15 cellular contexts compared by ENCODE assay signal in genomic region chr7:129166745-129167144, GRCh38. TPM values are rescaled to one million over a fixed set of nuclear protein-coding genes. Genes with fewer than 3 reads are reported as not detected.
A peak's percentile ranks its signal among the peaks of the same experiment; 100 is the strongest.
DNase-seq lines count a peak whose midpoint lies in the region; ATAC-seq and TF ChIP-seq lines count a peak whose summit lies in the region.
"Had no signal": no experiment of that assay in that cellular context is flagged by ENCODE, and none has a peak within 500 bp of the region (broad histone marks: within the 10 kb centered on the region; RNA-seq: fewer than 3 reads in every experiment).

No MANE protein-coding gene starts in this region.

- H3K36me3 Mint-ChIP-seq in WTC11, result peaks cover 15% of the 10 kb centered on the region; the same call in 1 of the 2 replicates

- ATAC-seq in GM18907 (IDR thresholded peaks at IDR 0.05; ENCODE audit: unreplicated experiment) (peak; percentile 72), GM21737 (IDR thresholded peaks at IDR 0.05; ENCODE audit: unreplicated experiment) (peak; percentile 49), HG03571 (IDR thresholded peaks at IDR 0.05; ENCODE audit: unreplicated experiment) (peak; percentile 70), WTC11 (no peak), Right ventricle myocardium superior (ENCODE audit: poor library complexity) (no peak), omental fat pad (ENCODE audit: low FRiP score) (no peak), HG03039 (IDR thresholded peaks at IDR 0.05; ENCODE audit: unreplicated experiment) (no peak)
- ATAC-seq: esophagus mucosa, Right ventricle myocardium inferior had no signal

- CTCF ChIA-PET in GM10248 (lab: Yijun Ruan, JAX) (interaction anchor here (0.7 to 17.7 kb wide), 7 partner anchors 12 to 178 kb away, joined by 3 to 220 read pairs (median 8); partner anchors contain the start of gene TSPAN33), WTC11 (lab: Charles Lee) (interaction anchor here (1.4 to 4.1 kb wide), 2 partner anchors 22 to 43 kb away, joined by 3 to 37 read pairs; partner anchors contain the start of gene SMO)

- no peaks in the 10 kb centered on the region; the same call in 1 of the 2 replicates for H3K27me3 Mint-ChIP-seq in WTC11 (ENCODE audit: low read depth)
- H3K27me3 Mint-ChIP-seq: activated naive CD8-positive, alpha-beta T cell treated with anti-CD3 and anti-CD28 coated beads, Interleukin-2, amount 10 ng/mL, durations not matched to agents 7 days and 5 days had no signal

- H3K27ac Mint-ChIP-seq in WTC11, result no peak overlapping the region
- H3K27ac Mint-ChIP-seq: activated naive CD8-positive, alpha-beta T cell treated with anti-CD3 and anti-CD28 coated beads, Interleukin-2, amount 10 ng/mL, durations not matched to agents 7 days and 5 days had no signal

- peaks cover 39% of the 10 kb centered on the region for H3K4me1 Mint-ChIP-seq in WTC11

- H3K4me3 Mint-ChIP-seq in WTC11, result no peak overlapping the region
- H3K4me3 Mint-ChIP-seq: activated naive CD8-positive, alpha-beta T cell treated with anti-CD3 and anti-CD28 coated beads, Interleukin-2, amount 10 ng/mL, durations not matched to agents 7 days and 5 days had no signal

- POLR2A ChIA-PET in GM10248 (lab: Yijun Ruan, JAX) (no interaction called here), WTC11 (lab: Charles Lee) (no interaction called here)

- no peaks in the 10 kb centered on the region for H3K9me3 Mint-ChIP-seq in WTC11
- H3K9me3 Mint-ChIP-seq: activated naive CD8-positive, alpha-beta T cell treated with anti-CD3 and anti-CD28 coated beads, Interleukin-2, amount 10 ng/mL, durations not matched to agents 7 days and 5 days had no signal

- TF ChIP-seq CTCF in GM10248 (IDR thresholded peaks at IDR 0.05; ENCODE audit: control extremely low read depth, extremely low read depth, low read depth, missing control alignments) (no peak), WTC11 (IDR thresholded peaks at IDR 0.05) (no peak), omental fat pad (IDR thresholded peaks at IDR 0.05) (no peak)

- intact Hi-C loops in Right ventricle myocardium superior (cut with DNase I), result no loop called here

- DNase-seq in GM10248 (ENCODE audit: extremely low spot score) (peak; percentile 74), WTC11 (ENCODE audit: low spot score) (no peak), Right ventricle myocardium superior (no peak), omental fat pad (ENCODE audit: low spot score) (no peak)
- DNase-seq: activated naive CD8-positive, alpha-beta T cell treated with anti-CD3 and anti-CD28 coated beads, Interleukin-2, amount 10 ng/mL, durations not matched to agents 7 days and 5 days; GOT3; NCI-H1417; NCI-H774; T-helper 9 cell had no signal

TF ChIP-seq in WTC11, 78 proteins besides CTCF, POLR2A, EP300 and RAD21:
- no peak for TF ChIP-seq NR1H2 (CRISPR knock-in tag; IDR thresholded peaks at IDR 0.05)
- TF ChIP-seq ZBTB43 (CRISPR knock-in tag; IDR thresholded peaks at IDR 0.05), result no peak
- no peak for TF ChIP-seq ZNF219 (CRISPR knock-in tag; IDR thresholded peaks at IDR 0.05; ENCODE audit: borderline replicate concordance)
- no peak for TF ChIP-seq ZNF263 (CRISPR knock-in tag; IDR thresholded peaks at IDR 0.05; ENCODE audit: low read depth)
- no peak for TF ChIP-seq ZSCAN18 (CRISPR knock-in tag; IDR thresholded peaks at IDR 0.05)
- no peak for TF ChIP-seq ZNF423 (CRISPR knock-in tag; IDR thresholded peaks at IDR 0.05)
- TF ChIP-seq MLX (CRISPR knock-in tag; IDR thresholded peaks at IDR 0.05), result no peak

RNA-seq across cellular contexts. Expression of gene SMO, which starts 21.7 kb away (rescaled TPM):
- total RNA-seq in WTC11 (2021) (56.9 to 61.4 TPM (median 60.3 TPM) in 3 replicates), Right ventricle myocardium superior (5.0 TPM), omental fat pad (1 to 10 TPM; 3.1 to 7.7 (median 4.9) TPM)

RNA-seq across cellular contexts. Expression of gene TSPAN33, which starts 22.2 kb away (rescaled TPM):
- 30.0 to 42.9 TPM (median 39.8 TPM) in 3 replicates for total RNA-seq in WTC11 (2021)
- total RNA-seq in Right ventricle myocardium superior, result 11.8 TPM
- 1 to 10 TPM; 1.7 to 8.1 (median 7.0) TPM for total RNA-seq in omental fat pad

RNA-seq across cellular contexts. Expression of gene AHCYL2, which starts 58.1 kb away (rescaled TPM):
- 25.6 to 28.5 TPM (median 28.4 TPM) in 3 replicates for total RNA-seq in WTC11 (2021)
- total RNA-seq in Right ventricle myocardium superior, result 6.7 TPM
- 10 to 100 TPM; 10.9 to 19.4 (median 14.6) TPM for total RNA-seq in omental fat pad

Comparison
In these comparisons a context has a peak if more than half of its experiments do, and no peak if none do; other contexts are left out.
1. ATAC-seq: peak in GM18907 (single experiment), GM21737 (single experiment) and HG03571 (single experiment); none in WTC11 (single experiment), Right ventricle myocardium superior (single experiment), omental fat pad (single experiment) and HG03039 (single experiment).